ENCODE assay signal across 25 cellular contexts in the genomic region with DNA sequence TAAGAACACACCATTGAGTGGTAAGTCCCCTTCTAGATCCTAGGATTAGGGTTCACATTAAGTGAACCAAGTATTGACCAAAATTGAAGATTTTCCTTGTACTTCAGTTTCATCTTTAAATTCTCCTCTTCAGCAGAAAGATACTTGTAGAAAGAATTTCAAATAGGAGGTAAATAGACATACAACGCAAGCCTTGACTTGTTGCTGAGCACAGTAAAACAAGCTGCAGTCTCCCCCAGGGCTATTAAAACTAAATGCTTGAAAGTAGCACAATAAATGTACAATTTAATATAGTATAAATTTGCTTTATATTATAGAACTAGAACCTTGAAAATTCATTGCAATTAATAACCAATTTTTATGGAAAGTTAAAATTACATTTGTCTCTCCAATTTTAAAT.
"Had no signal": no experiment of that assay in that cellular context is flagged by ENCODE, and none has a peak within 500 bp of the region (broad histone marks: within the 10 kb centered on the region; RNA-seq: fewer than 3 reads in every experiment).

No MANE protein-coding gene starts in this region.

- ATAC-seq: activated naive CD4-positive, alpha-beta T cell treated with anti-CD3 and anti-CD28 coated beads, Interleukin-2, amount 50 U/mL, for 72 hours; activated naive CD8-positive, alpha-beta T cell treated with anti-CD3 and anti-CD28 coated beads, Interleukin-2, amount 50 U/mL, for 24 hours; activated T-cell treated with anti-CD3 and anti-CD28 coated beads, Interleukin-2, amount 50 U/mL, for 4 hours; body of pancreas had no signal

- H3K36me3 ChIP-seq: ascending aorta, cardiac muscle cell, Peyer's patch had no signal

- H3K27me3 ChIP-seq: ascending aorta, body of pancreas, cardiac muscle cell, Peyer's patch had no signal

- DNase-seq: activated CD4-positive, alpha-beta memory T cell treated with anti-CD3 and anti-CD28 coated beads for 36 hours; activated CD4-positive, alpha-beta T cell treated with anti-CD3 and anti-CD28 coated beads, Interleukin-2, amount 10 ng/mL, durations not matched to agents 7 days and 5 days; activated CD4-positive, CD25-positive, alpha-beta regulatory T cell; activated CD8-positive, alpha-beta memory T cell treated with anti-CD3 and anti-CD28 coated beads for 24 hours; activated effector memory CD4-positive, alpha-beta T cell treated with anti-CD3 and anti-CD28 coated beads, Interleukin-2, amount 50 U/mL, for 16 hours; activated naive CD4-positive, alpha-beta T cell treated with Interleukin-2 at 50 U/mL for 16 hours; activated naive CD8-positive, alpha-beta T cell treated with anti-CD3 and anti-CD28 coated beads, Interleukin-2, amount 50 U/mL, for 24 hours; activated T-cell treated with anti-CD3 and anti-CD28 coated beads, Interleukin-2, amount 50 U/mL, for 4 hours; amniotic stem cell; body of pancreas; KG1; MV-4-11; NCI-H1092 treated with DMSO at 0.1 percent for 48 hours; NCI-H1436 treated with DMSO at 0.1 percent for 48 hours; NCI-H187; NCI-H2081 treated with DMSO at 0.1 percent for 48 hours; NCI-H446; NCI-H524; Peyer's patch; SIG-M5; T-helper 1 cell had no signal

- H3K4me3 ChIP-seq: ascending aorta, body of pancreas, cardiac muscle cell, Peyer's patch had no signal

- H3K4me1 ChIP-seq: body of pancreas, Peyer's patch had no signal

- H3K27ac ChIP-seq: ascending aorta, body of pancreas, cardiac muscle cell, Peyer's patch, VCaP had no signal

- H3K9me3 ChIP-seq: ascending aorta, body of pancreas, Peyer's patch had no signal
